ENCODE assay signal across 32 cellular contexts in the genomic region with DNA sequence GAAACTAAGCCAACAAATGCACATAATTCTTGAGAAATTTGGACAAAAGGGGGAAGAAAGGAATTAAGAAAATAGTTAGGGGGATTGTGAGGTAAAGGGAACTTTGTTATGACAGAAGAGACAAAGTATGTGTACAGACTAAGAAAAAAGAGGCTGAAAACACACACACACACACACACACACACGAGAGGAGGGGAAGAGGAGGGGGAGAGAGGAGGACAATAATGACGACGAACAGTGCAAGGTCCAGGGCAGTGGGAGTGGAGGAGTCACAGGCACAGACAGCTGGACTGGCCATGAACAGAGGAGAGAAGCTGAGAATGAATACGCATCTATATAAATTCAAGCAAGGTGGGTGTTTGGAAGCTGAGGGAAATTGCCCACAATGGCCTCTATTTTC. TPM values are rescaled to one million over a fixed set of nuclear protein-coding genes. Genes with fewer than 3 reads are reported as not detected.
"Had no signal": no experiment of that assay in that cellular context is flagged by ENCODE, and none has a peak within 500 bp of the region (broad histone marks: within the 10 kb centered on the region; RNA-seq: fewer than 3 reads in every experiment).

No MANE protein-coding gene starts in this region.

- H3K27me3 Mint-ChIP-seq: activated CD8-positive, alpha-beta T cell treated with anti-CD3 and anti-CD28 coated beads for 36 hours; activated naive CD8-positive, alpha-beta T cell treated with anti-CD3 and anti-CD28 coated beads for 36 hours; brain; stimulated activated naive CD8-positive, alpha-beta T cell treated with anti-CD3 and anti-CD28 coated beads, Interleukin-15, amount 100 ng/mL, for 72 hours had no signal

- FAIRE-seq: endometrium, frontal cortex had no signal

- H3K4me3 ChIP-seq: adrenal gland, ascending aorta, cardiac muscle cell, colonic mucosa, lung, skin epidermis had no signal

- ATAC-seq: activated CD8-positive, alpha-beta T cell treated with anti-CD3 and anti-CD28 coated beads for 36 hours; activated T-cell treated with anti-CD3 and anti-CD28 coated beads, Interleukin-2, amount 50 U/mL, for 72 hours; left cardiac atrium; sciatic nerve; stimulated activated effector memory CD8-positive, alpha-beta T cell treated with anti-CD3 and anti-CD28 coated beads, Interleukin-12 subunit alpha, Interleukin-12 subunit beta, amount 100 ng/mL, for 72 hours; stimulated activated naive CD8-positive, alpha-beta T cell treated with anti-CD3 and anti-CD28 coated beads, Interleukin-15, amount 100 ng/mL, for 72 hours had no signal

- H3K9me3 ChIP-seq: adrenal gland, ascending aorta, colonic mucosa, neutrophil, SK-N-SH had no signal

- H3K4me1 ChIP-seq: ascending aorta had no signal

- H3K4me1 Mint-ChIP-seq: activated naive CD8-positive, alpha-beta T cell treated with anti-CD3 and anti-CD28 coated beads for 36 hours; brain; stimulated activated effector memory CD8-positive, alpha-beta T cell treated with anti-CD3 and anti-CD28 coated beads, Interleukin-12 subunit alpha, Interleukin-12 subunit beta, amount 100 ng/mL, for 72 hours; stimulated activated naive CD8-positive, alpha-beta T cell treated with anti-CD3 and anti-CD28 coated beads, Interleukin-15, amount 100 ng/mL, for 72 hours had no signal

- H3K27ac ChIP-seq: adrenal gland, ascending aorta, cardiac muscle cell, colonic mucosa, neutrophil, skin epidermis had no signal

- H3K27me3 ChIP-seq: adrenal gland, ascending aorta, cardiac muscle cell, colonic mucosa, neutrophil had no signal

- H3K4me3 Mint-ChIP-seq: activated CD8-positive, alpha-beta T cell treated with anti-CD3 and anti-CD28 coated beads for 36 hours; activated naive CD8-positive, alpha-beta T cell treated with anti-CD3 and anti-CD28 coated beads for 36 hours; activated T-cell treated with anti-CD3 and anti-CD28 coated beads, Interleukin-2, amount 50 U/mL, for 72 hours; brain; nephron; stimulated activated effector memory CD8-positive, alpha-beta T cell treated with anti-CD3 and anti-CD28 coated beads, Interleukin-12 subunit alpha, Interleukin-12 subunit beta, amount 100 ng/mL, for 72 hours; stimulated activated naive CD8-positive, alpha-beta T cell treated with anti-CD3 and anti-CD28 coated beads, Interleukin-15, amount 100 ng/mL, for 72 hours had no signal

- DNase-seq: activated CD4-positive, alpha-beta T cell treated with anti-CD3 and anti-CD28 coated beads, Interleukin-2, amount 50 U/mL, for 1 hour; activated CD8-positive, alpha-beta T cell treated with anti-CD3 and anti-CD28 coated beads for 36 hours; activated naive CD4-positive, alpha-beta T cell treated with Interleukin-2 at 50 U/mL for 16 hours; activated naive CD8-positive, alpha-beta T cell treated with anti-CD3 and anti-CD28 coated beads for 36 hours; activated T-cell treated with anti-CD3 and anti-CD28 coated beads for 4 hours; activated T-cell treated with anti-CD3 and anti-CD28 coated beads, Interleukin-2, amount 50 U/mL, for 72 hours; cerebellar nuclear complex; colonic mucosa; effector CD8-positive, alpha-beta T cell; islet precursor cell; left cardiac atrium; mesendoderm; SK-N-SH; stimulated activated CD4-positive, alpha-beta T cell treated with anti-CD3 and anti-CD28 coated beads, Interleukin-4, amount 100 ng/mL, for 24 hours; stimulated activated naive CD8-positive, alpha-beta T cell treated with anti-CD3 and anti-CD28 coated beads, Interleukin-15, amount 100 ng/mL, for 72 hours; substantia nigra; T-helper 2 cell had no signal

- H3K27ac Mint-ChIP-seq: activated CD8-positive, alpha-beta T cell treated with anti-CD3 and anti-CD28 coated beads for 36 hours; activated naive CD8-positive, alpha-beta T cell treated with anti-CD3 and anti-CD28 coated beads for 36 hours; activated T-cell treated with anti-CD3 and anti-CD28 coated beads, Interleukin-2, amount 50 U/mL, for 72 hours; stimulated activated effector memory CD8-positive, alpha-beta T cell treated with anti-CD3 and anti-CD28 coated beads, Interleukin-12 subunit alpha, Interleukin-12 subunit beta, amount 100 ng/mL, for 72 hours; stimulated activated naive CD8-positive, alpha-beta T cell treated with anti-CD3 and anti-CD28 coated beads, Interleukin-15, amount 100 ng/mL, for 72 hours had no signal

- H3K36me3 ChIP-seq: neutrophil had no signal

- H3K9me3 Mint-ChIP-seq: activated CD8-positive, alpha-beta T cell treated with anti-CD3 and anti-CD28 coated beads for 36 hours; activated naive CD8-positive, alpha-beta T cell treated with anti-CD3 and anti-CD28 coated beads for 36 hours; activated T-cell treated with anti-CD3 and anti-CD28 coated beads, Interleukin-2, amount 50 U/mL, for 72 hours; brain; nephron; stimulated activated effector memory CD8-positive, alpha-beta T cell treated with anti-CD3 and anti-CD28 coated beads, Interleukin-12 subunit alpha, Interleukin-12 subunit beta, amount 100 ng/mL, for 72 hours; stimulated activated naive CD8-positive, alpha-beta T cell treated with anti-CD3 and anti-CD28 coated beads, Interleukin-15, amount 100 ng/mL, for 72 hours had no signal

RNA-seq across cellular contexts. Expression of gene MARVELD3, which starts 44.6 kb away (rescaled TPM):
- total RNA-seq: activated CD8-positive, alpha-beta T cell treated with anti-CD3 and anti-CD28 coated beads for 36 hours; activated naive CD8-positive, alpha-beta T cell treated with anti-CD3 and anti-CD28 coated beads for 36 hours; activated T-cell treated with anti-CD3 and anti-CD28 coated beads, Interleukin-2, amount 50 U/mL, for 72 hours; ascending aorta; cardiac muscle cell; frontal cortex; left cardiac atrium; mononuclear cell; myocyte; posterior vena cava had no signal
- polyA plus RNA-seq: SK-N-SH had no signal
